In genomic region chr14:68958553-68958952, GRCh38 we compare ENCODE assay signal across 15 cellular contexts. TPM values are rescaled to one million over a fixed set of nuclear protein-coding genes. Genes with fewer than 3 reads are reported as not detected.
A peak's percentile ranks its signal among the peaks of the same experiment; 100 is the strongest.
DNase-seq lines count a peak whose midpoint lies in the region; ATAC-seq, FAIRE-seq and TF ChIP-seq lines count a peak whose summit lies in the region.
"Had no signal": no experiment of that assay in that cellular context is flagged by ENCODE, and none has a peak within 500 bp of the region (broad histone marks: within the 10 kb centered on the region; RNA-seq: fewer than 3 reads in every experiment).

No MANE protein-coding gene starts in this region.

- no peak for DNase-seq in activated naive CD8-positive, alpha-beta T cell treated with anti-CD3 and anti-CD28 coated beads, Interleukin-2, amount 50 U/mL, for 24 hours
- peak; percentile 89 for DNase-seq in endothelial cell of umbilical vein (ENCODE audit: low read depth, low spot score)
- DNase-seq in vagina (ENCODE audit: extremely low spot score in 2 of 2) = no peak
- no peak for DNase-seq in T-cell
- no peak for DNase-seq in SKM-1 (lab: John Stamatoyannopoulos, UW; ENCODE audit: unreplicated experiment)
- DNase-seq in sciatic nerve (ENCODE audit: low spot score) = no peak
- DNase-seq: activated T-cell treated with anti-CD3 and anti-CD28 coated beads for 4 hours, DND-41, naive B cell, NCI-H2081, RPMI8226, WERI-Rb-1 had no signal

- H3K79me2 ChIP-seq in endothelial cell of umbilical vein (ENCODE audit: control insufficient read depth, insufficient read depth, low read length) = peaks cover 100% of the 10 kb centered on the region

- H3K4me1 Mint-ChIP-seq in activated naive CD8-positive, alpha-beta T cell (ENCODE audit: low read depth) = peaks cover 89% of the 10 kb centered on the region
- H3K4me1 Mint-ChIP-seq in activated naive CD8-positive, alpha-beta T cell treated with anti-CD3 and anti-CD28 coated beads, Interleukin-2, amount 50 U/mL, for 24 hours = peaks cover 90% of the 10 kb centered on the region
- H3K4me1 Mint-ChIP-seq in T-cell = peaks cover 85 to 95% (median 90%) of the 10 kb centered on the region in 3 donors

- no peak overlapping the region for H3K4me3 Mint-ChIP-seq in activated naive CD8-positive, alpha-beta T cell
- no peak overlapping the region for H3K4me3 Mint-ChIP-seq in activated naive CD8-positive, alpha-beta T cell treated with anti-CD3 and anti-CD28 coated beads, Interleukin-2, amount 50 U/mL, for 24 hours
- peak overlapping the region in 1 of 3 donors; percentile 22 for H3K4me3 Mint-ChIP-seq in T-cell
- H3K4me3 Mint-ChIP-seq: naive B cell had no signal

- H4K20me1 ChIP-seq in endothelial cell of umbilical vein (replicated peaks; ENCODE audit: control insufficient read depth, extremely low read depth, insufficient read depth, low read length) = peaks cover 13% of the 10 kb centered on the region

- dilution Hi-C loops in endothelial cell of umbilical vein (cut with MboI; ENCODE audit: extremely low pct_ligation_motif_present, low sequenced_read_pairs) = no loop called here

- peak overlapping the region; percentile 56 for H3K27ac ChIP-seq in endothelial cell of umbilical vein (ENCODE audit: insufficient read depth, low read depth, low read length)
- peak overlapping the region; percentile 37 for H3K27ac ChIP-seq in muscle layer of duodenum (ENCODE audit: low read length)
- H3K27ac ChIP-seq in vagina = peak overlapping the region; percentile 66
- H3K27ac ChIP-seq: 22Rv1, WERI-Rb-1 had no signal

- peak overlapping the region; percentile 28 for H3K9ac ChIP-seq in endothelial cell of umbilical vein (replicated peaks; ENCODE audit: extremely low read depth, insufficient read depth, low read length)

- peak overlapping the region; percentile 71 for H3K4me2 ChIP-seq in endothelial cell of umbilical vein (ENCODE audit: insufficient read depth, low read length)

- no peaks in the 10 kb centered on the region for H3K9me1 ChIP-seq in endothelial cell of umbilical vein (replicated peaks; ENCODE audit: control insufficient read depth, extremely low read depth, insufficient read depth, low read length)

- ATAC-seq in activated naive CD8-positive, alpha-beta T cell treated with anti-CD3 and anti-CD28 coated beads, Interleukin-2, amount 50 U/mL, for 24 hours = no peak
- ATAC-seq in T-cell (replicated peaks in 1 of 4) = no peak
- ATAC-seq in sciatic nerve = no peak

- POLR2A ChIA-PET in endothelial cell of umbilical vein (lab: Charles Lee) (interaction anchor here (0.6 to 1.2 kb wide), 5 partner anchors 11 to 90 kb away, joined by 3 to 5 read pairs (median 3); no protein-coding TSS in a partner anchor), T-cell (lab: Charles Lee) (interaction anchor here (0.5 to 1.7 kb wide), 3 partner anchors 11 to 673 kb away, joined by 3 to 9 read pairs (median 6); no protein-coding TSS in a partner anchor)

- H3K4me1 ChIP-seq in endothelial cell of umbilical vein (ENCODE audit: control insufficient read depth, extremely low read depth, insufficient read depth, low read length) = peaks cover 62% of the 10 kb centered on the region
- H3K4me1 ChIP-seq in muscle layer of duodenum (ENCODE audit: control insufficient read depth in 1 of 2, insufficient read depth in 2 of 2, low read length in 2 of 2) = peaks cover 42 to 81% of the 10 kb centered on the region in 2 donors
- H3K4me1 ChIP-seq in vagina = peaks cover 85% of the 10 kb centered on the region

- BruUV-seq in endothelial cell of umbilical vein (replicated peaks; lab: Mats Ljungman, UMichigan) = no TSS peak

- H3K36me3 Mint-ChIP-seq in activated naive CD8-positive, alpha-beta T cell = peaks cover 11% of the 10 kb centered on the region
- H3K36me3 Mint-ChIP-seq in activated naive CD8-positive, alpha-beta T cell treated with anti-CD3 and anti-CD28 coated beads, Interleukin-2, amount 50 U/mL, for 24 hours (ENCODE audit: low read depth) = peaks cover 20% of the 10 kb centered on the region
- H3K36me3 Mint-ChIP-seq in T-cell = peaks cover 16% of the 10 kb centered on the region

- intact Hi-C loops in endothelial cell of umbilical vein (cut with micrococcal nuclease) = loop anchor here (1.0 kb wide), 1 partner anchor 11 kb away; no protein-coding TSS in a partner anchor
- intact Hi-C loops in vagina (cut with DNase I) = no loop called here
- intact Hi-C loops in sciatic nerve (cut with DNase I) = no loop called here

- H3K9me3 ChIP-seq in endothelial cell of umbilical vein (replicated peaks; ENCODE audit: control insufficient read depth, insufficient read depth, low read length) (no peaks in the 10 kb centered on the region), muscle layer of duodenum (ENCODE audit: control insufficient read depth in 1 of 2, low read length in 2 of 2) (no peaks in the 10 kb centered on the region), vagina (no peaks in the 10 kb centered on the region)

- H3K36me3 ChIP-seq in endothelial cell of umbilical vein (ENCODE audit: control insufficient read depth in 2 of 2, extremely low read depth in 1 of 2, insufficient read depth in 2 of 2, low read length in 2 of 2) (peaks cover 0 to 21% of the 10 kb centered on the region in 2 experiments), muscle layer of duodenum (ENCODE audit: control insufficient read depth in 1 of 2, insufficient read depth in 2 of 2, low read length in 2 of 2) (peaks cover 0 to 5% of the 10 kb centered on the region in 2 donors), vagina (no peaks in the 10 kb centered on the region)
- H3K36me3 ChIP-seq: WERI-Rb-1 had no signal

- FAIRE-seq in endothelial cell of umbilical vein (lab: Jason Lieb, UNC) = peak; percentile 97

- H3K27me3 ChIP-seq in endothelial cell of umbilical vein (ENCODE audit: control insufficient read depth in 2 of 2, insufficient read depth in 2 of 2, low read length in 2 of 2) (no peaks in the 10 kb centered on the region), muscle layer of duodenum (ENCODE audit: low read depth, low read length) (no peaks in the 10 kb centered on the region), vagina (no peaks in the 10 kb centered on the region)

- CTCF ChIA-PET in endothelial cell of umbilical vein (lab: Charles Lee) = interaction anchor here (0.7 to 5.1 kb wide), 20 partner anchors 10 to 149 kb away, joined by 3 to 18 read pairs (median 6); no protein-coding TSS in a partner anchor
- CTCF ChIA-PET in T-cell (lab: Charles Lee) = no interaction called here

- no peaks in the 10 kb centered on the region for H3K27me3 Mint-ChIP-seq in activated naive CD8-positive, alpha-beta T cell
- no peaks in the 10 kb centered on the region for H3K27me3 Mint-ChIP-seq in activated naive CD8-positive, alpha-beta T cell treated with anti-CD3 and anti-CD28 coated beads, Interleukin-2, amount 50 U/mL, for 24 hours
- no peaks in the 10 kb centered on the region for H3K27me3 Mint-ChIP-seq in T-cell

- no peak for TF ChIP-seq CTCF in endothelial cell of umbilical vein (IDR thresholded peaks at IDR 0.05; ENCODE audit: extremely low read depth in 1 of 2, insufficient read depth in 1 of 2, low read depth in 1 of 2, low read length in 2 of 2)
- TF ChIP-seq CTCF in vagina (IDR thresholded peaks at IDR 0.05) = no peak

- H3K4me3 ChIP-seq in endothelial cell of umbilical vein (replicated peaks in 1 of 3; ENCODE audit: insufficient read depth in 1 of 3, low read depth in 1 of 3, low read length in 3 of 3) = no peak overlapping the region
- H3K4me3 ChIP-seq in muscle layer of duodenum (ENCODE audit: low read depth in 1 of 2, low read length in 2 of 2) = peak overlapping the region in 1 of 2 donors; percentile 4
- no peak overlapping the region for H3K4me3 ChIP-seq in vagina

- no peak overlapping the region for H2AFZ ChIP-seq in endothelial cell of umbilical vein (ENCODE audit: low read depth, low read length)

- no peaks in the 10 kb centered on the region for H3K9me3 Mint-ChIP-seq in activated naive CD8-positive, alpha-beta T cell (ENCODE audit: low read depth)
- H3K9me3 Mint-ChIP-seq in activated naive CD8-positive, alpha-beta T cell treated with anti-CD3 and anti-CD28 coated beads, Interleukin-2, amount 50 U/mL, for 24 hours = no peaks in the 10 kb centered on the region
- no peaks in the 10 kb centered on the region for H3K9me3 Mint-ChIP-seq in T-cell
- H3K9me3 Mint-ChIP-seq: naive B cell had no signal

- TF ChIP-seq POLR2A in endothelial cell of umbilical vein (IDR thresholded peaks at IDR 0.05; ENCODE audit: low read depth, low read length) (no peak), vagina (IDR thresholded peaks at IDR 0.05) (no peak)

- H3K27ac Mint-ChIP-seq in activated naive CD8-positive, alpha-beta T cell = peak overlapping the region; percentile 86
- H3K27ac Mint-ChIP-seq in activated naive CD8-positive, alpha-beta T cell treated with anti-CD3 and anti-CD28 coated beads, Interleukin-2, amount 50 U/mL, for 24 hours = no peak overlapping the region
- peak overlapping the region in 1 of 2 donors; percentile 80 for H3K27ac Mint-ChIP-seq in T-cell
- H3K27ac Mint-ChIP-seq: naive B cell had no signal

TF ChIP-seq in endothelial cell of umbilical vein, 7 proteins besides CTCF, POLR2A, EP300 and RAD21:
- peak; percentile 83 for TF ChIP-seq POLR2AphosphoS5 (IDR thresholded peaks at IDR 0.05; ENCODE audit: insufficient read depth, low read depth, low read length)
- TF ChIP-seq, protein P1, sequence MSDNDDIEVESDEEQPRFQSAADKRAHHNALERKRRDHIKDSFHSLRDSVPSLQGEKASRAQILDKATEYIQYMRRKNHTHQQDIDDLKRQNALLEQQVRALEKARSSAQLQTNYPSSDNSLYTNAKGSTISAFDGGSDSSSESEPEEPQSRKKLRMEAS (IDR thresholded peaks at IDR 0.05; ENCODE audit: insufficient read depth, insufficient read length) = no peak
- peak; percentile 70 for TF ChIP-seq GATA2 (IDR thresholded peaks at IDR 0.05; ENCODE audit: insufficient read depth, insufficient read length, low read depth, low read length)
TF ChIP-seq in endothelial cell of umbilical vein: peak in this region for 2.

RNA-seq across cellular contexts. Expression of gene ACTN1, which starts 20.5 kb away (rescaled TPM):
- total RNA-seq in endothelial cell of umbilical vein (442 and 443 TPM in 2 replicates), vagina (209 TPM), T-cell (100 to 1,000 TPM in 4 of 5 donors, 10 to 100 TPM in 1; 84.8 to 219 (median 122) TPM), sciatic nerve (216 TPM)
- polyA plus RNA-seq in endothelial cell of umbilical vein = 463 and 633 TPM in 2 replicates
- 379 and 382 TPM in 2 replicates for polyA plus RNA-seq in endothelial cell of umbilical vein (2011; cell fraction: cytosol; rRNA removed)
- 777 and 896 TPM in 2 replicates for polyA plus RNA-seq in endothelial cell of umbilical vein (2011; cell fraction: nucleus; rRNA removed)
- polyA plus RNA-seq in endothelial cell of umbilical vein (2012) = 398 and 442 TPM in 2 replicates
- polyA minus RNA-seq in endothelial cell of umbilical vein = 744 and 789 TPM in 2 replicates
- 104 TPM for polyA minus RNA-seq in endothelial cell of umbilical vein (2011; cell fraction: cytosol; rRNA and poly(A)+ RNA removed)
- polyA minus RNA-seq in endothelial cell of umbilical vein (2011; cell fraction: nucleus; rRNA and poly(A)+ RNA removed) = 424 and 544 TPM in 2 replicates
